22 cellular contexts compared by ENCODE assay signal in genomic region chr12:48640854-48641253, GRCh38. TPM values are rescaled to one million over a fixed set of nuclear protein-coding genes. Genes with fewer than 3 reads are reported as not detected.
DNase-seq lines count a peak whose midpoint lies in the region; ATAC-seq, FAIRE-seq and TF ChIP-seq lines count a peak whose summit lies in the region.
"Had no signal": no experiment of that assay in that cellular context is flagged by ENCODE, and none has a peak within 500 bp of the region (broad histone marks: within the 10 kb centered on the region; RNA-seq: fewer than 3 reads in every experiment).

No MANE protein-coding gene starts in this region.

- TF ChIP-seq CTCF in A549 (IDR thresholded peaks at IDR 0.05) (no peak), HEK293 (tag by site-specific recombination; IDR thresholded peaks at IDR 0.05) (no peak), K562 (IDR thresholded peaks at IDR 0.05 in 2 of 3, conservative IDR thresholded peaks at IDR 0.05 in 1 of 3; ENCODE audit: insufficient read depth in 2 of 3, low read depth in 1 of 3, low read length in 3 of 3) (no peak), upper lobe of right lung (IDR thresholded peaks at IDR 0.05) (no peak)

- TF ChIP-seq EP300 in A549 (IDR thresholded peaks at IDR 0.05), result no peak
- no peak for TF ChIP-seq EP300 in K562 (IDR thresholded peaks at IDR 0.05; ENCODE audit: low read length)

- H3K4me1 ChIP-seq in A549 (no peaks in the 10 kb centered on the region), HEK293 (ENCODE audit: control insufficient read depth, insufficient read depth, low read length) (no peaks in the 10 kb centered on the region), K562 (replicated peaks in 1 of 2; ENCODE audit: control insufficient read depth in 2 of 2, insufficient read depth in 2 of 2, low read length in 2 of 2) (peaks cover 0 to 11% of the 10 kb centered on the region in 2 experiments; a peak in 2 of 5 replicates), upper lobe of right lung (no peaks in the 10 kb centered on the region)
- H3K4me1 ChIP-seq: BLaER1 treated with 17β-estradiol and CSF1 and Interleukin-3, amounts not matched to agents 10 nM and 100 nM; Caco-2 had no signal

- peak; percentile 51 to 56; a peak in 4 of 6 replicates for ATAC-seq in A549
- peak; percentile 67 for ATAC-seq in K562
- ATAC-seq in upper lobe of right lung, result peak; percentile 15
- ATAC-seq in HG02840 (IDR thresholded peaks at IDR 0.05; ENCODE audit: low FRiP score, unreplicated experiment), result no peak
- ATAC-seq in HG03378 (IDR thresholded peaks at IDR 0.05; ENCODE audit: unreplicated experiment), result no peak
- ATAC-seq: CD8-positive, alpha-beta T cell had no signal

- H3K9me3 ChIP-seq in A549 (no peaks in the 10 kb centered on the region), HEK293 (ENCODE audit: control insufficient read depth, insufficient read depth, low read depth, low read length) (no peaks in the 10 kb centered on the region), K562 (replicated peaks; ENCODE audit: control insufficient read depth, insufficient read depth, low read depth, low read length) (0 out of 2 replicates have a peak, but pooled peaks cover 2% of the 10 kb centered on the region), upper lobe of right lung (no peaks in the 10 kb centered on the region)
- H3K9me3 ChIP-seq: Caco-2 had no signal

- H3K4me3 ChIP-seq in A549, result no peak overlapping the region
- no peak overlapping the region for H3K4me3 ChIP-seq in HEK293 (ENCODE audit: low read depth, low read length)
- no peak overlapping the region for H3K4me3 ChIP-seq in K562
- H3K4me3 ChIP-seq in upper lobe of right lung, result no peak overlapping the region
- H3K4me3 ChIP-seq: BLaER1 treated with 17β-estradiol and CSF1 and Interleukin-3, amounts not matched to agents 10 nM and 100 nM had no signal

- intact Hi-C loops in K562 (cut with micrococcal nuclease), result no loop called here
- intact Hi-C loops in upper lobe of right lung (cut with DNase I), result no loop called here

- H3K36me3 ChIP-seq in HEK293 (ENCODE audit: control insufficient read depth in 2 of 2, insufficient read depth in 1 of 2, low read length in 2 of 2) (peaks cover 12 to 22% of the 10 kb centered on the region in 2 experiments), K562 (ENCODE audit: control insufficient read depth, insufficient read depth, low read length) (no peaks in the 10 kb centered on the region), upper lobe of right lung (peaks cover 4% of the 10 kb centered on the region)

- H3K27me3 ChIP-seq in K562 (ENCODE audit: control insufficient read depth in 2 of 2, insufficient read depth in 2 of 2, low read length in 2 of 2), result peaks cover 0 to 2% of the 10 kb centered on the region in 2 experiments; a peak in 1 of 5 replicates
- no peaks in the 10 kb centered on the region for H3K27me3 ChIP-seq in upper lobe of right lung
- H3K27me3 ChIP-seq: BLaER1 treated with 17β-estradiol and CSF1 and Interleukin-3, amounts not matched to agents 10 nM and 100 nM had no signal

- WGBS in A549 (ENCODE audit: missing lambda C conversion rate), result 91% methylated on average over 3 of the region's 3 CpGs
- 9% methylated on average over 3 of the region's 3 CpGs for WGBS in K562 (ENCODE audit: insufficient coverage, low coverage, missing lambda C conversion rate)

- CTCF ChIA-PET in A549 (lab: Yijun Ruan, JAX) (no interaction called here), HEK293 (lab: Yijun Ruan, JAX) (interaction anchor here (1.2 kb wide), 1 partner anchor 70 kb away, joined by 3 read pairs; no protein-coding TSS in a partner anchor), K562 (lab: Yijun Ruan, JAX; ENCODE audit: low intra/inter-chr PET ratio) (no interaction called here)

- H3K79me2 ChIP-seq in K562 (ENCODE audit: control insufficient read depth, insufficient read depth, low read length), result no peaks in the 10 kb centered on the region

- no peak overlapping the region for H3K27ac ChIP-seq in A549
- H3K27ac ChIP-seq in HEK293 (ENCODE audit: extremely low read depth, low read depth, low read length), result no peak overlapping the region
- H3K27ac ChIP-seq in K562 (ENCODE audit: extremely low read depth, low read depth, low read length), result no peak overlapping the region
- H3K27ac ChIP-seq in upper lobe of right lung, result no peak overlapping the region
- H3K27ac ChIP-seq: BLaER1 treated with 17β-estradiol and CSF1 and Interleukin-3, amounts not matched to agents 10 nM and 100 nM; C4-2B had no signal

- no peak for FAIRE-seq in A549 (lab: Jason Lieb, UNC)
- FAIRE-seq in K562 (lab: Jason Lieb, UNC), result no peak
- FAIRE-seq: A204.1, D721Med, G401.6, GM12891, GM19239 had no signal

- H2AFZ ChIP-seq in K562 (ENCODE audit: low read depth, low read length), result no peak overlapping the region

- in situ Hi-C loops in K562 (cut with MboI), result no loop called here

- no peak overlapping the region for H3K9ac ChIP-seq in K562 (ENCODE audit: insufficient read depth in 1 of 2, low read depth in 2 of 2, low read length in 2 of 2)
- H3K9ac ChIP-seq: BLaER1 treated with 17β-estradiol and CSF1 and Interleukin-3, amounts not matched to agents 10 nM and 100 nM had no signal

- TF ChIP-seq RAD21 in A549 (conservative IDR thresholded peaks at IDR 0.05 in 1 of 2, IDR thresholded peaks at IDR 0.05 in 1 of 2) (no peak), K562 (CRISPR knock-in tag; conservative IDR thresholded peaks at IDR 0.05 in 1 of 2, IDR thresholded peaks at IDR 0.05 in 1 of 2) (no peak)

- TF ChIP-seq POLR2A in A549 (IDR thresholded peaks at IDR 0.05; ENCODE audit: low read length) (no peak), K562 (conservative IDR thresholded peaks at IDR 0.05) (no peak)

- POLR2A ChIA-PET in A549 (lab: Yijun Ruan, JAX), result no interaction called here
- POLR2A ChIA-PET in HEK293 (lab: Yijun Ruan, JAX), result no interaction called here
- POLR2A ChIA-PET in K562 (lab: Yijun Ruan, JAX), result interaction anchor here (1.0 to 1.5 kb wide), 2 partner anchors 8 to 10 kb away, joined by 3 to 4 read pairs; no protein-coding TSS in a partner anchor

- no peaks in the 10 kb centered on the region for H3K9me1 ChIP-seq in K562 (ENCODE audit: control insufficient read depth, insufficient read depth, low read length)

- DNase-seq in A549 (ENCODE audit: low read depth in 1 of 2, low spot score in 1 of 2) (no peak), K562 (ENCODE audit: extremely low read depth in 1 of 4, low spot score in 3 of 4) (no peak), upper lobe of right lung (no peak), NCI-H2171 treated with DMSO at 0.1 percent for 48 hours (lab: John Stamatoyannopoulos, UW) (no peak)
- DNase-seq: 8988T; AML-193; Caco-2; Calu3; CD4-positive, alpha-beta T cell; CD8-positive, alpha-beta T cell; DMS79 treated with DMSO at 0.1 percent for 48 hours; GF-D8 had no signal

- H3K4me2 ChIP-seq in A549 (no peak overlapping the region), K562 (ENCODE audit: insufficient read depth, low read length) (no peak overlapping the region; the same call in 1 of the 2 replicates)
- H3K4me2 ChIP-seq: BLaER1 treated with 17β-estradiol and CSF1 and Interleukin-3, amounts not matched to agents 10 nM and 100 nM had no signal

- no TSS peak for BruUV-seq in K562 (replicated peaks; lab: Mats Ljungman, UMichigan)

- H4K20me1 ChIP-seq in K562 (replicated peaks; ENCODE audit: control insufficient read depth, insufficient read depth, low read length), result no peaks in the 10 kb centered on the region
- H4K20me1 ChIP-seq: BLaER1 treated with 17β-estradiol and CSF1 and Interleukin-3, amounts not matched to agents 10 nM and 100 nM had no signal

TF ChIP-seq in A549, 52 proteins besides CTCF, POLR2A, EP300 and RAD21:
- no peak for TF ChIP-seq TP53 (CRISPR knock-in tag; IDR thresholded peaks at IDR 0.05)
- no peak for TF ChIP-seq MYC (IDR thresholded peaks at IDR 0.05; ENCODE audit: borderline replicate concordance, low read length)
- no peak for TF ChIP-seq GATA3 (IDR thresholded peaks at IDR 0.05; ENCODE audit: borderline replicate concordance)
- no peak for TF ChIP-seq HOXB5 (CRISPR knock-in tag; IDR thresholded peaks at IDR 0.05)

TF ChIP-seq in HEK293, 187 proteins besides CTCF, POLR2A, EP300 and RAD21 (continues in another document):
- peak; percentile 60 for TF ChIP-seq PRDM1 (tag by site-specific recombination; IDR thresholded peaks at IDR 0.05)

TF ChIP-seq in K562, 482 proteins besides CTCF, POLR2A, EP300 and RAD21 (continues in another document):
- TF ChIP-seq, protein P1, sequence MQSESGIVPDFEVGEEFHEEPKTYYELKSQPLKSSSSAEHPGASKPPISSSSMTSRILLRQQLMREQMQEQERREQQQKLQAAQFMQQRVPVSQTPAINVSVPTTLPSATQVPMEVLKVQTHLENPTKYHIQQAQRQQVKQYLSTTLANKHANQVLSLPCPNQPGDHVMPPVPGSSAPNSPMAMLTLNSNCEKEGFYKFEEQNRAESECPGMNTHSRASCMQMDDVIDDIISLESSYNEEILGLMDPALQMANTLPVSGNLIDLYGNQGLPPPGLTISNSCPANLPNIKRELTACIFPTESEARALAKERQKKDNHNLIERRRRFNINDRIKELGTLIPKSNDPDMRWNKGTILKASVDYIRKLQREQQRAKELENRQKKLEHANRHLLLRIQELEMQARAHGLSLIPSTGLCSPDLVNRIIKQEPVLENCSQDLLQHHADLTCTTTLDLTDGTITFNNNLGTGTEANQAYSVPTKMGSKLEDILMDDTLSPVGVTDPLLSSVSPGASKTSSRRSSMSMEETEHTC (IDR thresholded peaks at IDR 0.05), result no peak

RNA-seq across cellular contexts. Expression of gene KANSL2, which starts 41.2 kb away (rescaled TPM):
- polyA plus RNA-seq in A549 (2011; rRNA removed), result 59.4 and 62.8 TPM in 2 replicates
- 38.6 and 39.2 TPM in 2 replicates for polyA plus RNA-seq in A549 (2012; cell fraction: cytosol; rRNA removed)
- polyA plus RNA-seq in A549 (2012; cell fraction: nucleus; rRNA removed), result 35.2 and 40.2 TPM in 2 replicates
- polyA plus RNA-seq in A549 (2017; fragmentation: RNase III; extraction: RNeasy Plus Mini Kit Qiagen cat#74134 plus additional on column Dnase treatment), result 30.2 to 31.4 TPM (median 30.3 TPM) in 3 replicates
- polyA minus RNA-seq in A549 (2011; rRNA and poly(A)+ RNA removed), result 93.9 and 98.2 TPM in 2 replicates
- 193 and 271 TPM in 2 replicates for total RNA-seq in K562 (2011; cell fraction: chromatin; rRNA removed; ENCODE audit: low replicate concordance)
- 175 and 180 TPM in 2 replicates for total RNA-seq in K562 (2011; cell fraction: nucleolus; rRNA removed)
- 137 and 174 TPM in 2 replicates for total RNA-seq in K562 (2011; cell fraction: nucleoplasm; rRNA removed)
- total RNA-seq in K562 (2014; rRNA removed), result 41.1 and 43.8 TPM in 2 replicates
- 65.0 and 70.3 TPM in 2 replicates for total RNA-seq in K562 (2014; rRNA removed; fragmentation: Illumina TruSeq; extraction: Trizol)
- 48.1 and 55.4 TPM in 2 replicates for total RNA-seq in K562 (2015; rRNA removed; fragmentation: Illumina TruSeq; extraction: Trizol)
- total RNA-seq in K562 (2021), result 43.6 and 44.8 TPM in 2 replicates
- polyA plus RNA-seq in K562 (2011; rRNA removed), result 60.3 and 63.9 TPM in 2 replicates
- polyA plus RNA-seq in K562 (2011; cell fraction: cytosol; rRNA removed), result 54.6 and 68.2 TPM in 2 replicates
- 83.7 and 86.1 TPM in 2 replicates for polyA plus RNA-seq in K562 (2011; cell fraction: nucleus; rRNA removed)
- 27.8 and 47.9 TPM in 2 replicates for polyA plus RNA-seq in K562 (2012)
- polyA plus RNA-seq in K562 (2014; fragmentation: Illumina TruSeq; extraction: Trizol), result 45.6 and 48.5 TPM in 2 replicates
- 10 to 100 TPM; 80.0 to 89.8 TPM for polyA plus RNA-seq in K562 (2014; fragmentation: Nextera tagmentation; extraction: Ambion mirVana)
- 51.6 and 57.6 TPM in 2 replicates for polyA plus RNA-seq in K562 (2014; rRNA removed)
- 134 and 138 TPM in 2 replicates for polyA minus RNA-seq in K562 (2011; rRNA and poly(A)+ RNA removed)
- 26.6 and 44.2 TPM in 2 replicates for polyA minus RNA-seq in K562 (2011; cell fraction: cytosol; rRNA and poly(A)+ RNA removed)
- 97.1 and 104 TPM in 2 replicates for polyA minus RNA-seq in K562 (2011; cell fraction: nucleus; rRNA and poly(A)+ RNA removed)
- 24.7 TPM for total RNA-seq in upper lobe of right lung

Comparison
In these comparisons a context has a peak if more than half of its experiments do, and no peak if none do; other contexts are left out.
1. ATAC-seq: peak in A549 (2 of 2), K562 (single experiment) and upper lobe of right lung (single experiment); none in HG02840 (single experiment) and HG03378 (single experiment).